13 cellular contexts compared by ENCODE assay signal in the genomic region with DNA sequence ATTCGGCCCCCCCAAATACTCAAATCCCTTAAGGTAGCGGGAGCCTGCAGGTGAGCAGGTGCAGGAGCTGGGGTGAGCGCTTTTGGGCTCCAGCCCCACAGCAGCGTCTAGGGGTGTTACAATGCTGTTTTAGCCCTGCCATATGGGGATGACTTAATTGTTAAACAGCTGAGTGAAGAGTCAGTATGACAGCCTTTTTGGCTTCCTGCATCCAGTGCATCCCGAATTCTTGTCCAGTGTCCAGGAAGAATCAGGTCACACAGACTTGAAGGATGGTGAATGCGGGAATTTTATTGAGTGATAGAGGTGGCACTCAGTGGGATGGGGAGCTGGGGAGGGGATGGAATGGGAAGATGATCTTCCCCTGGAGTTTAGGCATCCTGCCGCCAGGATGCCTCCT. TPM values are rescaled to one million over a fixed set of nuclear protein-coding genes. Genes with fewer than 3 reads are reported as not detected.
DNase-seq lines count a peak whose midpoint lies in the region; ATAC-seq lines count a peak whose summit lies in the region.
"Had no signal": no experiment of that assay in that cellular context is flagged by ENCODE, and none has a peak within 500 bp of the region (broad histone marks: within the 10 kb centered on the region; RNA-seq: fewer than 3 reads in every experiment).

No MANE protein-coding gene starts in this region.

- no peaks in the 10 kb centered on the region for H4K20me1 ChIP-seq in GM23248 (ENCODE audit: insufficient read depth)

- peaks cover 27% of the 10 kb centered on the region for H3K27me3 ChIP-seq in GM23248 (replicated peaks; ENCODE audit: insufficient read depth)
- H3K27me3 ChIP-seq in trophoblast cell (ENCODE audit: insufficient read depth, low read length) = no peaks in the 10 kb centered on the region

- peak overlapping the region; percentile 92 for H4K91ac ChIP-seq in trophoblast cell (ENCODE audit: low read depth, low read length)

- H2AK5ac ChIP-seq in trophoblast cell (ENCODE audit: low read length) = peak overlapping the region; percentile 96

- 59 to 60% methylated on average over 7 of the region's 7 CpGs for WGBS in GM23248 (ENCODE audit: low coverage in 1 of 2, low lambda C conversion rate in 2 of 2, missing lambda C conversion rate in 2 of 2), 2 experiments
- WGBS in trophoblast cell (ENCODE audit: extremely low coverage, insufficient coverage, insufficient read length) = no CpG with 5 or more reads among the region's 7 CpGs

- H3K79me2 ChIP-seq in GM23248 (ENCODE audit: insufficient read depth) = no peaks in the 10 kb centered on the region
- H3K79me2 ChIP-seq in trophoblast cell (ENCODE audit: control insufficient read depth, insufficient read depth, low read length, poor library complexity) = peaks cover 3% of the 10 kb centered on the region

- H3K9me3 ChIP-seq in GM23248 (ENCODE audit: low read depth) = no peaks in the 10 kb centered on the region
- H3K9me3 ChIP-seq in trophoblast cell (ENCODE audit: insufficient read depth, low read depth, low read length) = no peaks in the 10 kb centered on the region
- H3K9me3 ChIP-seq: Caco-2 had no signal

- no peak overlapping the region for H3K18ac ChIP-seq in trophoblast cell (ENCODE audit: low read length)

- no peaks in the 10 kb centered on the region for H3K9me2 ChIP-seq in GM23248 (ENCODE audit: insufficient read depth)

- H3K36me3 ChIP-seq in GM23248 (ENCODE audit: low read depth) (no peaks in the 10 kb centered on the region), trophoblast cell (ENCODE audit: control insufficient read depth in 1 of 2, insufficient read depth in 2 of 2, low read length in 2 of 2) (no peaks in the 10 kb centered on the region)

- peak overlapping the region; percentile 92 for H2BK12ac ChIP-seq in trophoblast cell (ENCODE audit: low read length)

- peak overlapping the region; percentile 79 for H2BK120ac ChIP-seq in trophoblast cell (ENCODE audit: insufficient read depth, low read length, poor library complexity)

- H3K14ac ChIP-seq in trophoblast cell (ENCODE audit: low read length) = peak overlapping the region; percentile 69

- H3K4me3 ChIP-seq in GM23248 (no peak overlapping the region), trophoblast cell (ENCODE audit: low read depth, low read length) (no peak overlapping the region)

- H3K27ac ChIP-seq in GM23248 (no peak overlapping the region), trophoblast cell (ENCODE audit: low read depth, low read length) (no peak overlapping the region)
- H3K27ac ChIP-seq: C4-2B had no signal

- in situ Hi-C loops in GM23248 (cut with MboI) = loop anchor here (25.0 kb wide), 1 partner anchor 436 kb away; no protein-coding TSS in a partner anchor

- no peak overlapping the region for H2BK5ac ChIP-seq in trophoblast cell (ENCODE audit: low read depth, low read length, poor library complexity)

- no peak for ATAC-seq in HG03097 (IDR thresholded peaks at IDR 0.05; ENCODE audit: low FRiP score, unreplicated experiment)

- H3K9ac ChIP-seq in GM23248 = no peak overlapping the region
- no peak overlapping the region for H3K9ac ChIP-seq in trophoblast cell (ENCODE audit: low read length)

- DNase-seq in GM23248 = peak; percentile 23
- DNase-seq in islet precursor cell = peak; percentile 29
- DNase-seq in trophoblast cell = no peak
- no peak for DNase-seq in HPDE6-E6E7 (ENCODE audit: extremely low spot score)
- DNase-seq in SK-N-DZ (ENCODE audit: low spot score) = no peak
- DNase-seq: ACHN; AML-193; Caco-2; CD4-positive, alpha-beta T cell; GF-D8; H9 had no signal

- H3K4me2 ChIP-seq in GM23248 (ENCODE audit: unreplicated experiment) (no peak overlapping the region), trophoblast cell (ENCODE audit: low read length) (no peak overlapping the region)

- H3K4ac ChIP-seq in trophoblast cell (ENCODE audit: low read depth, low read length) = peak overlapping the region; percentile 17

- H3K4me1 ChIP-seq in GM23248 (ENCODE audit: insufficient read depth) (peaks cover 23% of the 10 kb centered on the region), trophoblast cell (ENCODE audit: control insufficient read depth in 1 of 2, insufficient read depth in 2 of 2, low read length in 2 of 2) (peaks cover 19 to 32% of the 10 kb centered on the region in 2 experiments)
- H3K4me1 ChIP-seq: Caco-2 had no signal

- H4K8ac ChIP-seq in trophoblast cell (ENCODE audit: low read depth, low read length) = no peak overlapping the region

- peaks cover 23% of the 10 kb centered on the region for H3K79me1 ChIP-seq in trophoblast cell (ENCODE audit: low read length)

- no peak overlapping the region for H3K23ac ChIP-seq in trophoblast cell (ENCODE audit: low read length)

- H4K12ac ChIP-seq in trophoblast cell (ENCODE audit: low read depth, low read length) = no peak overlapping the region

- no peak overlapping the region for H2AFZ ChIP-seq in GM23248
- no peak overlapping the region for H2AFZ ChIP-seq in trophoblast cell (ENCODE audit: insufficient read depth, low read length, poor library complexity)

- H3F3A ChIP-seq in GM23248 (ENCODE audit: insufficient read depth) = peaks cover 19% of the 10 kb centered on the region; the same call in 1 of the 2 replicates

RNA-seq across cellular contexts. Expression of a gene that starts 30.4 kb away (rescaled TPM):
- total RNA-seq in GM23248 (2014; rRNA removed; shearing (Covaris generic)) = 1.9 TPM in 2 replicates
- polyA plus RNA-seq in GM23248 (2016; fragmentation: Nextera tagmentation; extraction: Ambion mirVana) = 1.6 and 1.8 TPM in 2 replicates
- 5.1 and 5.2 TPM in 2 replicates for polyA plus RNA-seq in trophoblast cell (2013)
- polyA plus RNA-seq in SK-N-DZ (2014; cell fraction: cytosol; rRNA removed) = 13.6 and 15.3 TPM in 2 replicates
- 8.9 and 14.1 TPM in 2 replicates for polyA plus RNA-seq in SK-N-DZ (2014; cell fraction: nucleus; rRNA removed)

Comparison
In these comparisons a context has a peak if more than half of its experiments do, and no peak if none do; other contexts are left out.
1. DNase-seq: peak in GM23248 (single experiment) and islet precursor cell (single experiment); none in trophoblast cell (0 of 2), HPDE6-E6E7 (single experiment) and SK-N-DZ (single experiment).